ENCODE assay signal across 26 cellular contexts in the genomic region with DNA sequence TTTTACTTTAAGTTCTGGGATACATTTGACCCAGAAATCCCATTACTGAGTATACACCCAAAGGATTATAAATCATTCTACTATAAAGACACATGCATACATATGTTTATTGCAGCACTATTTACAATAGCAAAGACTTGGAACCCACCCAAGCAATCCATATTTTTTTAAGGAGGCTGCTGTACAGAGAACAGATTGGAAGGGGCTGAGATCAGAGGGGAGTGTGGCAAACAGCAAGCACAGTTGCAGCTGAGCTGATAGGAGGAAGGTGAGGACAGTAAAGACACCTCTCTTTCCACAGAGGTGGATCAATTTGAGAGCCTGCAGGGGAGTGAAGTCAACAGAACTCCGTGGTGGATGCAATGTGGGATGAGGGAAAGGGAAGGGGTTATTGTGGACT. TPM values are rescaled to one million over a fixed set of nuclear protein-coding genes. Genes with fewer than 3 reads are reported as not detected.
DNase-seq lines count a peak whose midpoint lies in the region; ATAC-seq, FAIRE-seq and TF ChIP-seq lines count a peak whose summit lies in the region.
"Had no signal": no experiment of that assay in that cellular context is flagged by ENCODE, and none has a peak within 500 bp of the region (broad histone marks: within the 10 kb centered on the region; RNA-seq: fewer than 3 reads in every experiment).

No MANE protein-coding gene starts in this region.

- H3K4me1 ChIP-seq in colonic mucosa (peaks cover 6% of the 10 kb centered on the region), mucosa of descending colon (ENCODE audit: low read depth) (peaks cover 26% of the 10 kb centered on the region), small intestine (ENCODE audit: control insufficient read depth in 2 of 2, insufficient read depth in 1 of 2, low read depth in 1 of 2, low read length in 1 of 2) (peaks cover 0 to 6% of the 10 kb centered on the region in 2 donors), osteoblast (ENCODE audit: insufficient read depth, low read length) (no peaks in the 10 kb centered on the region)
- no peaks in the 10 kb centered on the region for H3K4me1 ChIP-seq in naive thymus-derived CD4-positive, alpha-beta T cell (ENCODE audit: control insufficient read depth in 2 of 2, insufficient read depth in 2 of 2, low read length in 2 of 2)
- H3K4me1 ChIP-seq: A549; BE2C; BLaER1 treated with 17β-estradiol and CSF1 and Interleukin-3, amounts not matched to agents 10 nM and 100 nM had no signal

- H3K4me2 ChIP-seq in osteoblast (ENCODE audit: insufficient read depth, low read length) = no peak overlapping the region
- H3K4me2 ChIP-seq: A549; BLaER1 treated with 17β-estradiol and CSF1 and Interleukin-3, amounts not matched to agents 10 nM and 100 nM; GM23338 had no signal

- POLR2A ChIA-PET in naive thymus-derived CD4-positive, alpha-beta T cell (lab: Charles Lee) = no interaction called here

- H3K9me3 ChIP-seq in colonic mucosa (no peaks in the 10 kb centered on the region), mucosa of descending colon (no peaks in the 10 kb centered on the region), small intestine (ENCODE audit: control insufficient read depth, low read depth) (no peaks in the 10 kb centered on the region), osteoblast (ENCODE audit: low read depth, low read length) (no peaks in the 10 kb centered on the region)
- H3K9me3 ChIP-seq in naive thymus-derived CD4-positive, alpha-beta T cell (ENCODE audit: control insufficient read depth in 2 of 3, low read length in 3 of 3) = no peaks in the 10 kb centered on the region
- H3K9me3 ChIP-seq: A549; BE2C; BLaER1 treated with 17β-estradiol and CSF1 and Interleukin-3, amounts not matched to agents 10 nM and 100 nM had no signal

- TF ChIP-seq CTCF in colonic mucosa (IDR thresholded peaks at IDR 0.05) (no peak), mucosa of descending colon (IDR thresholded peaks at IDR 0.05) (no peak), osteoblast (IDR thresholded peaks at IDR 0.05; ENCODE audit: extremely low read depth, low read depth, low read length) (no peak)

- H3K4me3 Mint-ChIP-seq in naive thymus-derived CD4-positive, alpha-beta T cell = no peak overlapping the region
- H3K4me3 Mint-ChIP-seq: CD14-positive monocyte; CD4-positive, alpha-beta T cell; CD8-positive, alpha-beta memory T cell; GM23338; H9 had no signal

- H3K79me2 ChIP-seq in osteoblast (ENCODE audit: insufficient read depth, low read length) = no peaks in the 10 kb centered on the region

- 0 to 30% (median 23%) methylated on average over 1 of the region's 1 CpG for WGBS in small intestine, 3 donors

- CTCF ChIA-PET in naive thymus-derived CD4-positive, alpha-beta T cell (lab: Charles Lee) = no interaction called here

- intact Hi-C loops in colonic mucosa (cut with DNase I) = no loop called here
- intact Hi-C loops in mucosa of descending colon (cut with DNase I, micrococcal nuclease) = no loop called here
- intact Hi-C loops in naive thymus-derived CD4-positive, alpha-beta T cell (cut with micrococcal nuclease) = no loop called here

- no peaks in the 10 kb centered on the region for H3K9me3 Mint-ChIP-seq in naive thymus-derived CD4-positive, alpha-beta T cell
- H3K9me3 Mint-ChIP-seq: CD4-positive, alpha-beta T cell; CD8-positive, alpha-beta memory T cell; GM23338; H9 had no signal

- ATAC-seq in mucosa of descending colon = peak; percentile 72
- no peak for ATAC-seq in naive thymus-derived CD4-positive, alpha-beta T cell
- ATAC-seq: A549, GM23338, HCT116 had no signal

- peak; percentile 4 for DNase-seq in NCI-H1694 (lab: John Stamatoyannopoulos, UW)
- no peak for DNase-seq in NCI-H1694 treated with DMSO at 0.1 percent for 48 hours (lab: John Stamatoyannopoulos, UW)
- DNase-seq in colonic mucosa = peak; percentile 75
- DNase-seq in mucosa of descending colon = peak in 1 of 3 donors; percentile 77
- DNase-seq in small intestine = peak; percentile 58
- no peak for DNase-seq in naive thymus-derived CD4-positive, alpha-beta T cell
- no peak for DNase-seq in activated CD8-positive, alpha-beta memory T cell treated with anti-CD3 and anti-CD28 coated beads, Interleukin-2, amount 50 U/mL, for 4 hours
- DNase-seq in osteoblast (ENCODE audit: insufficient read length, low spot score, missing footprints) = no peak
- DNase-seq: 8988T; ACHN; AML-193; BE2C; CD4-positive, alpha-beta T cell; CD8-positive, alpha-beta memory T cell; DMS153; DND-41; H9 had no signal

- H3K4me1 Mint-ChIP-seq in naive thymus-derived CD4-positive, alpha-beta T cell = no peaks in the 10 kb centered on the region
- H3K4me1 Mint-ChIP-seq: CD14-positive monocyte; CD8-positive, alpha-beta memory T cell; GM23338; H9 had no signal

- H3K27ac ChIP-seq in colonic mucosa (peak overlapping the region; percentile 66), small intestine (ENCODE audit: low read depth in 1 of 2, low read length in 1 of 2) (no peak overlapping the region), osteoblast (ENCODE audit: low read depth, low read length) (no peak overlapping the region)
- H3K27ac ChIP-seq in naive thymus-derived CD4-positive, alpha-beta T cell (ENCODE audit: low read depth, low read length) = no peak overlapping the region
- H3K27ac ChIP-seq: A549; BLaER1 treated with 17β-estradiol and CSF1 and Interleukin-3, amounts not matched to agents 10 nM and 100 nM had no signal

- H3K27ac Mint-ChIP-seq in naive thymus-derived CD4-positive, alpha-beta T cell = no peak overlapping the region
- H3K27ac Mint-ChIP-seq: CD4-positive, alpha-beta T cell; CD8-positive, alpha-beta memory T cell; GM23338 had no signal

- H3K36me3 ChIP-seq in colonic mucosa (no peaks in the 10 kb centered on the region), mucosa of descending colon (ENCODE audit: low read depth) (no peaks in the 10 kb centered on the region), small intestine (ENCODE audit: control insufficient read depth in 2 of 2, insufficient read depth in 2 of 2, low read length in 2 of 2) (no peaks in the 10 kb centered on the region), osteoblast (ENCODE audit: insufficient read depth, low read length) (no peaks in the 10 kb centered on the region)
- no peaks in the 10 kb centered on the region for H3K36me3 ChIP-seq in naive thymus-derived CD4-positive, alpha-beta T cell (ENCODE audit: control insufficient read depth in 2 of 3, insufficient read depth in 3 of 3, low read length in 3 of 3)
- H3K36me3 ChIP-seq: BE2C; BLaER1 treated with 17β-estradiol and CSF1 and Interleukin-3, amounts not matched to agents 10 nM and 100 nM had no signal

- H3K36me3 Mint-ChIP-seq in naive thymus-derived CD4-positive, alpha-beta T cell = no peaks in the 10 kb centered on the region
- H3K36me3 Mint-ChIP-seq: CD14-positive monocyte; CD8-positive, alpha-beta memory T cell had no signal

- no peaks in the 10 kb centered on the region for H4K20me1 ChIP-seq in osteoblast (ENCODE audit: insufficient read depth, low read length)
- H4K20me1 ChIP-seq: BLaER1 treated with 17β-estradiol and CSF1 and Interleukin-3, amounts not matched to agents 10 nM and 100 nM had no signal

- H3K27me3 ChIP-seq in colonic mucosa (no peaks in the 10 kb centered on the region), small intestine (ENCODE audit: control insufficient read depth in 2 of 2, insufficient read depth in 2 of 2, low read length in 2 of 2) (no peaks in the 10 kb centered on the region), osteoblast (ENCODE audit: insufficient read depth, low read length) (no peaks in the 10 kb centered on the region)
- no peaks in the 10 kb centered on the region for H3K27me3 ChIP-seq in naive thymus-derived CD4-positive, alpha-beta T cell (ENCODE audit: control insufficient read depth in 2 of 2, insufficient read depth in 2 of 2, low read length in 2 of 2)
- H3K27me3 ChIP-seq: BE2C; BLaER1 treated with 17β-estradiol and CSF1 and Interleukin-3, amounts not matched to agents 10 nM and 100 nM had no signal

- H2AFZ ChIP-seq in osteoblast (ENCODE audit: low read length) = no peak overlapping the region

- no peaks in the 10 kb centered on the region for H3K27me3 Mint-ChIP-seq in naive thymus-derived CD4-positive, alpha-beta T cell
- H3K27me3 Mint-ChIP-seq: CD4-positive, alpha-beta T cell had no signal

- H3K4me3 ChIP-seq in colonic mucosa (no peak overlapping the region), mucosa of descending colon (no peak overlapping the region), small intestine (ENCODE audit: low read depth in 1 of 2, low read length in 2 of 2) (no peak overlapping the region), osteoblast (ENCODE audit: insufficient read depth, low read length) (no peak overlapping the region)
- no peak overlapping the region for H3K4me3 ChIP-seq in naive thymus-derived CD4-positive, alpha-beta T cell (ENCODE audit: low read length)
- H3K4me3 ChIP-seq: A549; BLaER1 treated with 17β-estradiol and CSF1 and Interleukin-3, amounts not matched to agents 10 nM and 100 nM; GM23338 had no signal

- no peak for FAIRE-seq in small intestine (lab: Jason Lieb, UNC)
- FAIRE-seq: A549, D721Med, G401.6, GM12892 had no signal

- H3K9ac ChIP-seq in colonic mucosa (ENCODE audit: low read depth in 2 of 2, low read length in 2 of 2) = peak overlapping the region in 1 of 2 donors; percentile 42
- H3K9ac ChIP-seq: BLaER1 treated with 17β-estradiol and CSF1 and Interleukin-3, amounts not matched to agents 10 nM and 100 nM had no signal

RNA-seq across cellular contexts. Expression of gene TMEM238L, which starts 10.2 kb away (rescaled TPM):
- total RNA-seq in colonic mucosa = 10 to 100 TPM; 63.1 to 68.8 TPM
- total RNA-seq in mucosa of descending colon = 100 to 1,000 TPM in 1 of 3 donors, 10 to 100 TPM in 2; 47.5 to 122 (median 76.5) TPM
- 10 to 100 TPM; 20.0 to 26.8 (median 21.2) TPM for polyA plus RNA-seq in small intestine
- total RNA-seq in naive thymus-derived CD4-positive, alpha-beta T cell = not detected
- not detected for polyA plus RNA-seq in naive thymus-derived CD4-positive, alpha-beta T cell
- not detected in 2 replicates for total RNA-seq in osteoblast
- total RNA-seq: CD4-positive, alpha-beta T cell; CD8-positive, alpha-beta memory T cell; GM23338; H4; H9 had no signal
- polyA plus RNA-seq: A549; CD14-positive monocyte; CD8-positive, alpha-beta memory T cell; GM23338 had no signal

RNA-seq across cellular contexts. Expression of gene PIRT, which starts 23.8 kb away (rescaled TPM):
- total RNA-seq in colonic mucosa (1 to 10 TPM in 1 of 2 donors, under 1 TPM in 1; 0.40 to 1.5 TPM), mucosa of descending colon (1 to 10 TPM in 2 of 3 donors, under 1 TPM in 1; 0.55 to 7.6 (median 1.1) TPM), osteoblast (not detected in 2 replicates)
- 10 to 100 TPM in 1 of 3 donors, not detected in 2; 10.8 TPM for polyA plus RNA-seq in small intestine
- not detected for total RNA-seq in naive thymus-derived CD4-positive, alpha-beta T cell
- polyA plus RNA-seq in naive thymus-derived CD4-positive, alpha-beta T cell = not detected
- total RNA-seq: CD4-positive, alpha-beta T cell; CD8-positive, alpha-beta memory T cell; GM23338; H4; H9 had no signal
- polyA plus RNA-seq: A549; CD14-positive monocyte; CD8-positive, alpha-beta memory T cell; GM23338 had no signal

Comparison
In these comparisons a context has a peak if more than half of its experiments do, and no peak if none do; other contexts are left out.
1. DNase-seq: peak in NCI-H1694 (single experiment), colonic mucosa (single experiment) and small intestine (single experiment); none in NCI-H1694 treated with DMSO at 0.1 percent for 48 hours (single experiment), naive thymus-derived CD4-positive, alpha-beta T cell (0 of 9), activated CD8-positive, alpha-beta memory T cell treated with anti-CD3 and anti-CD28 coated beads, Interleukin-2, amount 50 U/mL, for 4 hours (single experiment) and osteoblast (single experiment).
2. RNA of gene TMEM238L, which starts 10.2 kb away (total RNA-seq): 47.5 to 122 TPM in mucosa of descending colon and 63.1 to 68.8 TPM in colonic mucosa; not detected in naive thymus-derived CD4-positive, alpha-beta T cell and not detected in osteoblast; every median in the first group is over 10 times any median in the second.